In the genomic region with DNA sequence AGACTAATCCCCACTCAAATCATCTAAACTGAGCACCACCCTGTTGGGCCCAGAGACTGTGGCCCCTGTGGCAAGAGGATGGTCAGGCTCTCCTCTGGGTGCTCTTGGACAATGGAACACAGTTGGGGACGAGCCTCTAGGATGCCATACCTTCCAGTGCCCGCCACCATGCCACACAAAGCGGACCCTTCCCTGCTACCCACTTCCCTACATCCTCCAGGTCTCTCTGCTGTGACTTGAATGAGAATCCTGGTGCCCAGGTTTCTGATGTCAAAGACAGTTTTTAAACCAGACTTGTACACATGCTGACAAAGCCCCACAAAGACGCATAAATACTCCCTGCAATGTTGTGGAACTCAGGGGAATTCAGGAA, we compare ENCODE assay signal across 16 cellular contexts. TPM values are rescaled to one million over a fixed set of nuclear protein-coding genes. Genes with fewer than 3 reads are reported as not detected.
DNase-seq lines count a peak whose midpoint lies in the region; ATAC-seq and TF ChIP-seq lines count a peak whose summit lies in the region.
"Had no signal": no experiment of that assay in that cellular context is flagged by ENCODE, and none has a peak within 500 bp of the region (broad histone marks: within the 10 kb centered on the region; RNA-seq: fewer than 3 reads in every experiment).

No MANE protein-coding gene starts in this region.

- H3K4ac ChIP-seq in H9 (ENCODE audit: low read depth, low read length) = no peak overlapping the region

- peaks cover 32 to 36% of the 10 kb centered on the region in 2 experiments for H3K4me1 Mint-ChIP-seq in H9
- H3K4me1 Mint-ChIP-seq in MCF 10A (ENCODE audit: insufficient read depth, unreplicated experiment) = peaks cover 58% of the 10 kb centered on the region

- POLR2A ChIA-PET in MCF 10A (lab: Yijun Ruan, JAX) = interaction anchor here (1.1 to 20.2 kb wide), 15 partner anchors 8 to 281 kb away, joined by 3 to 749 read pairs (median 6); partner anchors contain the start of genes ATRIP and SPINK8

- no peak overlapping the region for H2BK15ac ChIP-seq in H9 (ENCODE audit: low read depth, low read length)

- no peaks in the 10 kb centered on the region for H3K79me1 ChIP-seq in H9 (ENCODE audit: insufficient read depth, low read depth, low read length, poor library complexity, severe bottlenecking)

- no TSS peak for BruUV-seq in MCF 10A (replicated peaks; lab: Mats Ljungman, UMichigan)

- H3K4me3 Mint-ChIP-seq in H9 (no peak overlapping the region), MCF 10A (ENCODE audit: unreplicated experiment) (no peak overlapping the region)

- intact Hi-C loops in MCF 10A (cut with micrococcal nuclease) = no loop called here

- no peak overlapping the region for H4K91ac ChIP-seq in H9 (ENCODE audit: insufficient read length, low read depth, low read length)

- H2AFZ ChIP-seq in H9 (ENCODE audit: low read length) = no peak overlapping the region

- H2BK5ac ChIP-seq in H9 (ENCODE audit: insufficient read length, low read length) = no peak overlapping the region

- no peaks in the 10 kb centered on the region for H3K9me3 ChIP-seq in H9 (ENCODE audit: control insufficient read depth, low read depth, low read length)
- no peaks in the 10 kb centered on the region for H3K9me3 ChIP-seq in stomach smooth muscle (ENCODE audit: control insufficient read depth in 2 of 2, low read length in 2 of 2)
- H3K9me3 ChIP-seq: colonic mucosa, heart right ventricle, mucosa of descending colon had no signal

- no peak overlapping the region for H4K8ac ChIP-seq in H9 (replicated peaks; ENCODE audit: insufficient read length, low read depth, low read length)

- H3K9ac ChIP-seq in H9 (ENCODE audit: extremely low read depth, insufficient read length, low read length) (no peak overlapping the region), stomach smooth muscle (ENCODE audit: low read length in 2 of 2) (peak overlapping the region in 1 of 2 donors; percentile 36)

- no peaks in the 10 kb centered on the region for H3K27me3 ChIP-seq in H9 (ENCODE audit: insufficient read depth, low read length)
- no peaks in the 10 kb centered on the region for H3K27me3 ChIP-seq in layer of hippocampus (ENCODE audit: control insufficient read depth, insufficient read depth, low read length)
- H3K27me3 ChIP-seq in stomach smooth muscle (ENCODE audit: control insufficient read depth in 1 of 2, insufficient read depth in 2 of 2, low read length in 2 of 2) = no peaks in the 10 kb centered on the region
- no peaks in the 10 kb centered on the region for H3K27me3 ChIP-seq in H7 (ENCODE audit: control insufficient read depth, insufficient read depth, low read length)
- H3K27me3 ChIP-seq: colonic mucosa, heart right ventricle had no signal

- no peak overlapping the region for H2BK20ac ChIP-seq in H9 (ENCODE audit: low read depth, low read length, poor library complexity, severe bottlenecking)

- no peak overlapping the region for H2BK120ac ChIP-seq in H9 (ENCODE audit: low read depth, low read length, poor library complexity, severe bottlenecking)

- no peak for TF ChIP-seq CTCF in H9 (conservative IDR thresholded peaks at IDR 0.05)
- TF ChIP-seq CTCF in MCF 10A (IDR thresholded peaks at IDR 0.05; ENCODE audit: unreplicated experiment) = no peak

- H4K5ac ChIP-seq in H9 (ENCODE audit: insufficient read length, low read depth, low read length) = no peak overlapping the region

- H2BK12ac ChIP-seq in H9 (ENCODE audit: insufficient read length, low read depth, low read length) = no peak overlapping the region

- H3K27ac ChIP-seq in H9 (ENCODE audit: insufficient read length, low read depth, low read length) = no peak overlapping the region
- H3K27ac ChIP-seq in layer of hippocampus (ENCODE audit: low read depth, low read length) = peak overlapping the region; percentile 22
- peak overlapping the region; percentile 70 for H3K27ac ChIP-seq in stomach smooth muscle (ENCODE audit: low read length)
- H3K27ac ChIP-seq: heart right ventricle, WERI-Rb-1 had no signal

- H3K14ac ChIP-seq in H9 (ENCODE audit: insufficient read depth, low read length) = no peak overlapping the region

- H4K20me1 ChIP-seq in H9 (ENCODE audit: control insufficient read depth, insufficient read depth, insufficient read length) = no peaks in the 10 kb centered on the region

- H3K36me3 Mint-ChIP-seq in H9 (ENCODE audit: insufficient read depth in 1 of 3, low read depth in 3 of 3) = peaks cover 21 to 44% (median 38%) of the 10 kb centered on the region in 3 experiments; a peak in 6 of 7 replicates
- peaks cover 33% of the 10 kb centered on the region for H3K36me3 Mint-ChIP-seq in MCF 10A (ENCODE audit: insufficient read depth, unreplicated experiment)

- H3K18ac ChIP-seq in H9 (ENCODE audit: insufficient read length, low read depth, low read length) = no peak overlapping the region

- H3K56ac ChIP-seq in H9 (ENCODE audit: insufficient read length, low read depth, low read length) = no peak overlapping the region

- WGBS in H9 (ENCODE audit: extremely low coverage, insufficient read length, low lambda C conversion rate) = no CpG with 5 or more reads among the region's 4 CpGs

- CTCF ChIA-PET in MCF 10A (lab: Yijun Ruan, JAX) = interaction anchor here (0.6 to 10.7 kb wide), 57 partner anchors 11 to 729 kb away, joined by 3 to 647 read pairs (median 8); partner anchors contain the start of genes ATRIP, CDC25A, NME6 and UCN2

- peaks cover 12 to 15% of the 10 kb centered on the region in 2 donors for H3K36me3 ChIP-seq in stomach smooth muscle (ENCODE audit: control insufficient read depth in 2 of 2, insufficient read depth in 2 of 2, low read length in 2 of 2)
- peaks cover 21% of the 10 kb centered on the region for H3K36me3 ChIP-seq in H7 (replicated peaks; ENCODE audit: control insufficient read depth, insufficient read depth, low read length)
- H3K36me3 ChIP-seq: colonic mucosa had no signal

- ATAC-seq in HG03439 (IDR thresholded peaks at IDR 0.05; ENCODE audit: unreplicated experiment) = no peak

- peaks cover 7% of the 10 kb centered on the region; the same call in 1 of the 2 replicates for H3K4me1 ChIP-seq in H9 (ENCODE audit: insufficient read depth, low read length)
- peaks cover 62% of the 10 kb centered on the region for H3K4me1 ChIP-seq in stomach smooth muscle (ENCODE audit: control insufficient read depth, insufficient read depth, low read length)

- peaks cover under 1% of the 10 kb centered on the region for H3K23me2 ChIP-seq in H9 (ENCODE audit: insufficient read length, low read depth, low read length, poor library complexity, severe bottlenecking)

- no peaks in the 10 kb centered on the region for H3K9me3 Mint-ChIP-seq in H9
- no peaks in the 10 kb centered on the region for H3K9me3 Mint-ChIP-seq in MCF 10A (ENCODE audit: unreplicated experiment)

- H2AK5ac ChIP-seq in H9 (ENCODE audit: insufficient read length, low read length) = no peak overlapping the region

- no peak overlapping the region for H3K23ac ChIP-seq in H9 (ENCODE audit: insufficient read length, low read depth, low read length)

- no peaks in the 10 kb centered on the region for H3K79me2 ChIP-seq in H9 (ENCODE audit: insufficient read depth, low read length)

- DNase-seq in H9 (no peak), MCF 10A (ENCODE audit: unreplicated experiment) (no peak), activated gamma-delta T cell treated with Interleukin-2 at 50 U/mL for 16 hours (no peak), H7 (no peak), HuH-7 (ENCODE audit: low spot score) (no peak)
- DNase-seq: activated effector memory CD4-positive, alpha-beta T cell treated with Interleukin-2 at 50 U/mL for 16 hours; Calu3; heart right ventricle had no signal

- no peak overlapping the region for H3T11ph ChIP-seq in H9 (ENCODE audit: low read length)

- no peak overlapping the region for H3K4me2 ChIP-seq in H9 (ENCODE audit: insufficient read depth, insufficient read length, low read length)
- H3K4me2 ChIP-seq: smooth muscle cell had no signal

- H3K27me3 Mint-ChIP-seq in H9 (ENCODE audit: low read depth) (no peaks in the 10 kb centered on the region), MCF 10A (ENCODE audit: insufficient read depth, unreplicated experiment) (no peaks in the 10 kb centered on the region)

- H3K27ac Mint-ChIP-seq in H9 = peak overlapping the region in 2 of 3 experiments; percentile 13 to 24; a peak in 3 of 7 replicates
- H3K27ac Mint-ChIP-seq in MCF 10A (ENCODE audit: low read depth, unreplicated experiment) = peak overlapping the region; percentile 98

- H3K4me3 ChIP-seq in stomach smooth muscle (ENCODE audit: low read length in 2 of 2) = no peak overlapping the region
- no peak overlapping the region for H3K4me3 ChIP-seq in H7 (ENCODE audit: insufficient read depth, low read depth, low read length)
- H3K4me3 ChIP-seq: colonic mucosa, GM12878, heart right ventricle, mucosa of descending colon, smooth muscle cell had no signal

RNA-seq across cellular contexts. Expression of gene CCDC51, which starts 4.7 kb away (rescaled TPM):
- total RNA-seq in H9 (2021) (20.0 and 22.0 TPM in 2 replicates), MCF 10A (2022) (31.9 and 32.5 TPM in 2 replicates)
- 51.4 and 59.1 TPM in 2 replicates for total RNA-seq in H7 (2014; rRNA removed; shearing (Covaris generic))

RNA-seq across cellular contexts. Expression of gene TMA7, which starts 4.8 kb away (rescaled TPM):
- total RNA-seq in H9 (2021) (305 and 309 TPM in 2 replicates), MCF 10A (2022) (356 and 372 TPM in 2 replicates)
- total RNA-seq in H7 (2014; rRNA removed; shearing (Covaris generic)) = 222 and 264 TPM in 2 replicates

RNA-seq across cellular contexts. Expression of gene PLXNB1, which starts 5.3 kb away (rescaled TPM):
- 175 and 184 TPM in 2 replicates for total RNA-seq in H9 (2021)
- 90.0 and 101 TPM in 2 replicates for total RNA-seq in MCF 10A (2022)
- 46.5 and 65.7 TPM in 2 replicates for total RNA-seq in H7 (2014; rRNA removed; shearing (Covaris generic))

RNA-seq across cellular contexts. Expression of gene ATRIP, which starts 11.3 kb away (rescaled TPM):
- total RNA-seq in H9 (2021) (16.3 and 17.5 TPM in 2 replicates), MCF 10A (2022) (8.6 and 9.1 TPM in 2 replicates)
- total RNA-seq in H7 (2014; rRNA removed; shearing (Covaris generic)) = 13.4 and 18.5 TPM in 2 replicates
